ENCODE assay signal across 27 cellular contexts in genomic region chr16:23867566-23867965, GRCh38. TPM values are rescaled to one million over a fixed set of nuclear protein-coding genes. Genes with fewer than 3 reads are reported as not detected.
"Had no signal": no experiment of that assay in that cellular context is flagged by ENCODE, and none has a peak within 500 bp of the region (broad histone marks: within the 10 kb centered on the region; RNA-seq: fewer than 3 reads in every experiment).

No MANE protein-coding gene starts in this region.

- DNase-seq: activated CD4-positive, alpha-beta T cell treated with anti-CD3 and anti-CD28 coated beads for 4 hours; activated CD4-positive, alpha-beta T cell treated with anti-CD3 and anti-CD28 coated beads, Interleukin-2, amount 50 U/mL, for 48 hours; activated CD4-positive, CD25-positive, alpha-beta regulatory T cell; activated CD8-positive, alpha-beta memory T cell treated with anti-CD3 and anti-CD28 coated beads, Interleukin-2, amount 50 U/mL, for 48 hours; activated gamma-delta T cell treated with Interleukin-2 at 50 U/mL for 16 hours; anterior cingulate cortex; body of pancreas; cortex of kidney; erythroblast; foreskin fibroblast; glutamatergic neuron; kidney glomerular epithelial cell; left lung; pancreas; psoas muscle; right cardiac atrium; stimulated activated CD4-positive, alpha-beta T cell treated with anti-CD3 and anti-CD28 coated beads, Interleukin-12 subunit alpha, Interleukin-12 subunit beta, amount 100 ng/mL, for 4 hours; stimulated activated CD4-positive, alpha-beta T cell treated with anti-CD3 and anti-CD28 coated beads, Interleukin-4, amount 100 ng/mL, for 4 hours; stimulated activated naive CD8-positive, alpha-beta T cell treated with anti-CD3 and anti-CD28 coated beads, Interleukin-15, amount 100 ng/mL, for 72 hours; T1000; tibial artery had no signal

- FAIRE-seq: pancreas had no signal

- H3K27me3 Mint-ChIP-seq: activated naive CD4-positive, alpha-beta T cell treated with anti-CD3 and anti-CD28 coated beads, Interleukin-2, amount 50 U/mL, for 24 hours; stimulated activated naive CD8-positive, alpha-beta T cell treated with anti-CD3 and anti-CD28 coated beads, Interleukin-15, amount 100 ng/mL, for 72 hours had no signal

- H3K4me1 Mint-ChIP-seq: mesothelial cell of epicardium, nephron had no signal

- H3K27ac Mint-ChIP-seq: activated T-helper 1 cell treated with anti-CD3 and anti-CD28 coated beads, Interleukin-12 subunit alpha, Interleukin-12 subunit beta, Interleukin-2, Interleukin-4 antibody, amounts not matched to agents 30 ng/mL and 10 ng/mL and 1 ng/mL, durations not matched to agents 14 hours and 24 hours and 36 hours; mesothelial cell of epicardium; nephron had no signal

- H3K4me3 Mint-ChIP-seq: activated naive CD4-positive, alpha-beta T cell treated with anti-CD3 and anti-CD28 coated beads, Interleukin-2, amount 50 U/mL, for 24 hours; activated T-helper 1 cell treated with anti-CD3 and anti-CD28 coated beads, Interleukin-12 subunit alpha, Interleukin-12 subunit beta, Interleukin-2, Interleukin-4 antibody, amounts not matched to agents 30 ng/mL and 10 ng/mL and 1 ng/mL, durations not matched to agents 14 hours and 24 hours and 36 hours; mesothelial cell of epicardium; nephron; stimulated activated naive CD8-positive, alpha-beta T cell treated with anti-CD3 and anti-CD28 coated beads, Interleukin-15, amount 100 ng/mL, for 72 hours had no signal

- H3K36me3 Mint-ChIP-seq: activated naive CD4-positive, alpha-beta T cell treated with anti-CD3 and anti-CD28 coated beads, Interleukin-2, amount 50 U/mL, for 24 hours; mesothelial cell of epicardium had no signal

- ATAC-seq: body of pancreas; pancreas; psoas muscle; right cardiac atrium; stimulated activated naive CD8-positive, alpha-beta T cell treated with anti-CD3 and anti-CD28 coated beads, Interleukin-15, amount 100 ng/mL, for 72 hours had no signal

- H3K9me3 Mint-ChIP-seq: activated naive CD4-positive, alpha-beta T cell treated with anti-CD3 and anti-CD28 coated beads, Interleukin-2, amount 50 U/mL, for 24 hours; activated T-helper 1 cell treated with anti-CD3 and anti-CD28 coated beads, Interleukin-12 subunit alpha, Interleukin-12 subunit beta, Interleukin-2, Interleukin-4 antibody, amounts not matched to agents 30 ng/mL and 10 ng/mL and 1 ng/mL, durations not matched to agents 14 hours and 24 hours and 36 hours; mesothelial cell of epicardium; nephron; stimulated activated naive CD8-positive, alpha-beta T cell treated with anti-CD3 and anti-CD28 coated beads, Interleukin-15, amount 100 ng/mL, for 72 hours had no signal

RNA-seq across cellular contexts. Expression of gene PRKCB, which starts 31.8 kb away (rescaled TPM):
- total RNA-seq: fibroblast of lung, lung microvascular endothelial cell had no signal
